Comparison of ENCODE assay signal across 24 cellular contexts in the genomic region with DNA sequence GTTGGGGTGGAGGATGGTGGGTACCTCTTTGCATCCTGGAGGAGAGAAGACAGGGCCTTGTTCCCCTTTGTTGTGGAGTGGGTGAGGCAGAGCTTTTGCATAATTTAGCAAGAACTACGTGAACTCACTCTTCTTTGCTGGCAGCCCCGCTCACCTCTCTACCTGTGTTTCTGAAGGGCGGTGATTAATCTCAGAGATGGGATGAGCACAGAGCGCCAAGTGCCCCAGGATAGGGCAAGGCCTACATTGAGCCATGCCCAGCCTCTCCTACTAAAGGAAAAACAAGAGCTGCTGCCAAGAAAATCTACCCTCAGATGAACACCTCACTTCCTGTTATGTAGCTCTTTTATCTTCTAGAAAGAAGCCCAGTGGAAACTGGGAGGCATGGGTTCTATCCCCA.
A peak's percentile ranks its signal among the peaks of the same experiment; 100 is the strongest.
DNase-seq lines count a peak whose midpoint lies in the region; ATAC-seq, FAIRE-seq and TF ChIP-seq lines count a peak whose summit lies in the region.
"Had no signal": no experiment of that assay in that cellular context is flagged by ENCODE, and none has a peak within 500 bp of the region (broad histone marks: within the 10 kb centered on the region; RNA-seq: fewer than 3 reads in every experiment).

No MANE protein-coding gene starts in this region.

- peaks cover 2% of the 10 kb centered on the region for H3K27me3 ChIP-seq in bronchial epithelial cell (ENCODE audit: control insufficient read depth, insufficient read depth, low read length)
- no peaks in the 10 kb centered on the region for H3K27me3 ChIP-seq in thymus (ENCODE audit: control insufficient read depth, insufficient read depth)
- no peaks in the 10 kb centered on the region for H3K27me3 ChIP-seq in transverse colon
- peaks cover 0 to 4% of the 10 kb centered on the region in 2 donors for H3K27me3 ChIP-seq in aorta (ENCODE audit: control insufficient read depth in 1 of 2, insufficient read depth in 2 of 2, low read length in 1 of 2)
- H3K27me3 ChIP-seq: BLaER1 had no signal

- H3K36me3 ChIP-seq in bronchial epithelial cell (ENCODE audit: control insufficient read depth, insufficient read depth, low read length): no peaks in the 10 kb centered on the region
- H3K36me3 ChIP-seq in thymus (ENCODE audit: control insufficient read depth, insufficient read depth): no peaks in the 10 kb centered on the region
- H3K36me3 ChIP-seq in transverse colon: no peaks in the 10 kb centered on the region
- H3K36me3 ChIP-seq in aorta (ENCODE audit: control insufficient read depth in 1 of 2, insufficient read depth in 2 of 2, low read length in 1 of 2): no peaks in the 10 kb centered on the region
- H3K36me3 ChIP-seq: BLaER1, HAP-1 had no signal

- H3K9me3 ChIP-seq in thymus (ENCODE audit: control insufficient read depth) (no peaks in the 10 kb centered on the region), transverse colon (no peaks in the 10 kb centered on the region), aorta (ENCODE audit: control insufficient read depth, low read length) (peaks cover 4% of the 10 kb centered on the region)
- H3K9me3 ChIP-seq: A549, BLaER1, HAP-1 had no signal

- WGBS in thymus: 83% methylated on average over 4 of the region's 4 CpGs
- WGBS in transverse colon (ENCODE audit: low coverage in 1 of 2), 2 donors: 93% methylated on average over 4 of the region's 4 CpGs; no CpG with 5 or more reads in 1 of the 2 donors
- 95 to 96% methylated on average over 4 of the region's 4 CpGs for WGBS in aorta, 2 donors

- TF ChIP-seq POLR2A in transverse colon (IDR thresholded peaks at IDR 0.05): no peak

- no peak overlapping the region for H3K4me3 ChIP-seq in bronchial epithelial cell (ENCODE audit: low read depth, low read length)
- no peak overlapping the region for H3K4me3 ChIP-seq in thymus (ENCODE audit: low read length)
- no peak overlapping the region for H3K4me3 ChIP-seq in transverse colon
- no peak overlapping the region for H3K4me3 ChIP-seq in aorta (ENCODE audit: low read length in 2 of 2)
- H3K4me3 ChIP-seq: A549, BLaER1, GM23248, HAP-1 had no signal

- intact Hi-C loops in transverse colon (cut with DNase I; ENCODE audit: low total_unique reads) (no loop called here), aorta (cut with DNase I) (no loop called here)

- no peaks in the 10 kb centered on the region for H3K27me3 Mint-ChIP-seq in activated T-cell treated with anti-CD3 and anti-CD28 coated beads, Interleukin-2, amount 50 U/mL, for 4 hours (ENCODE audit: low read depth)
- H3K27me3 Mint-ChIP-seq in stimulated activated naive CD8-positive, alpha-beta T cell treated with anti-CD3 and anti-CD28 coated beads, Interleukin-15, amount 100 ng/mL, for 72 hours: no peaks in the 10 kb centered on the region

- peak overlapping the region in 1 of 2 donors; percentile 60 for H3K27ac Mint-ChIP-seq in stimulated activated naive CD8-positive, alpha-beta T cell treated with anti-CD3 and anti-CD28 coated beads, Interleukin-15, amount 100 ng/mL, for 72 hours

- no peak for FAIRE-seq in bronchial epithelial cell (lab: Jason Lieb, UNC)
- FAIRE-seq: A549, GM12891, GM19239 had no signal

- in situ Hi-C loops in transverse colon (cut with MboI; ENCODE audit: low pct_ligation_motif_present in 1 of 4, low pct_unique_long_range_greater_than_20kb in 1 of 4, low sequenced_read_pairs in 3 of 4): no loop called here

- no peak for TF ChIP-seq EP300 in transverse colon (IDR thresholded peaks at IDR 0.05; ENCODE audit: low read depth)

- H3K9me3 Mint-ChIP-seq in activated T-cell treated with anti-CD3 and anti-CD28 coated beads, Interleukin-2, amount 50 U/mL, for 4 hours: no peaks in the 10 kb centered on the region
- H3K9me3 Mint-ChIP-seq in stimulated activated naive CD8-positive, alpha-beta T cell treated with anti-CD3 and anti-CD28 coated beads, Interleukin-15, amount 100 ng/mL, for 72 hours: peaks cover 0 to 7% of the 10 kb centered on the region in 2 donors
- H3K9me3 Mint-ChIP-seq: CD8-positive, alpha-beta memory T cell had no signal

- peaks cover 13% of the 10 kb centered on the region for H3K4me1 Mint-ChIP-seq in activated T-cell treated with anti-CD3 and anti-CD28 coated beads, Interleukin-2, amount 50 U/mL, for 4 hours (ENCODE audit: low read depth)
- H3K4me1 Mint-ChIP-seq in stimulated activated naive CD8-positive, alpha-beta T cell treated with anti-CD3 and anti-CD28 coated beads, Interleukin-15, amount 100 ng/mL, for 72 hours: peaks cover 17% of the 10 kb centered on the region

- H3K27ac ChIP-seq in thymus (ENCODE audit: low read depth) (peak overlapping the region; percentile 73), transverse colon (no peak overlapping the region), aorta (ENCODE audit: low read depth in 1 of 2, low read length in 2 of 2) (no peak overlapping the region)
- H3K27ac ChIP-seq: A549, BLaER1, GM23248, KMS-11 had no signal

- ATAC-seq in activated T-cell treated with anti-CD3 and anti-CD28 coated beads, Interleukin-2, amount 50 U/mL, for 4 hours: peak; percentile 37 to 48
- ATAC-seq in stimulated activated naive CD8-positive, alpha-beta T cell treated with anti-CD3 and anti-CD28 coated beads, Interleukin-15, Interleukin-2, amounts not matched to agents 100 U/mL and 50 U/mL, for 24 hours: peak; percentile 24
- ATAC-seq in stimulated activated naive CD8-positive, alpha-beta T cell treated with anti-CD3 and anti-CD28 coated beads, Interleukin-15, amount 100 ng/mL, for 72 hours: no peak
- no peak for ATAC-seq in aorta (ENCODE audit: low FRiP score)
- ATAC-seq: A549 had no signal

- TF ChIP-seq CTCF in bronchial epithelial cell (IDR thresholded peaks at IDR 0.05; ENCODE audit: insufficient read depth, low read length, severe bottlenecking): no peak
- TF ChIP-seq CTCF in transverse colon (IDR thresholded peaks at IDR 0.05): no peak

- H3K4me1 ChIP-seq in thymus (ENCODE audit: control insufficient read depth, insufficient read depth, low read length) (peaks cover 8% of the 10 kb centered on the region), transverse colon (no peaks in the 10 kb centered on the region), aorta (ENCODE audit: control insufficient read depth in 1 of 2, insufficient read depth in 2 of 2, low read length in 2 of 2) (no peaks in the 10 kb centered on the region)
- H3K4me1 ChIP-seq: A549, BLaER1, HAP-1 had no signal

- DNase-seq in activated T-cell treated with anti-CD3 and anti-CD28 coated beads, Interleukin-2, amount 50 U/mL, for 4 hours: no peak
- DNase-seq in activated T-cell treated with anti-CD3 and anti-CD28 coated beads for 4 hours (no peak), bronchial epithelial cell (ENCODE audit: low read depth) (peak; percentile 47), transverse colon (no peak), aorta (no peak)
- no peak for DNase-seq in stimulated activated naive CD8-positive, alpha-beta T cell treated with anti-CD3 and anti-CD28 coated beads, Interleukin-15, Interleukin-2, amounts not matched to agents 100 U/mL and 50 U/mL, for 24 hours
- no peak for DNase-seq in stimulated activated naive CD8-positive, alpha-beta T cell treated with anti-CD3 and anti-CD28 coated beads, Interleukin-15, amount 100 ng/mL, for 72 hours
- DNase-seq: DMS53, EL, GM23248, NCI-H1417, NCI-H187 treated with DMSO at 0.1 percent for 48 hours, NCI-H2227 treated with DMSO at 0.1 percent for 48 hours, NCI-H510A treated with DMSO at 0.1 percent for 48 hours, NCI-H774, OCI-M1 had no signal

- H3K36me3 Mint-ChIP-seq in activated T-cell treated with anti-CD3 and anti-CD28 coated beads, Interleukin-2, amount 50 U/mL, for 4 hours (ENCODE audit: insufficient read depth): no peaks in the 10 kb centered on the region

- H3K4me3 Mint-ChIP-seq in activated T-cell treated with anti-CD3 and anti-CD28 coated beads, Interleukin-2, amount 50 U/mL, for 4 hours: no peak overlapping the region
- H3K4me3 Mint-ChIP-seq in stimulated activated naive CD8-positive, alpha-beta T cell treated with anti-CD3 and anti-CD28 coated beads, Interleukin-15, amount 100 ng/mL, for 72 hours: no peak overlapping the region
- H3K4me3 Mint-ChIP-seq: CD8-positive, alpha-beta memory T cell had no signal

Comparison
In these comparisons a context has a peak if more than half of its experiments do, and no peak if none do; other contexts are left out.
1. ATAC-seq: peak in activated T-cell treated with anti-CD3 and anti-CD28 coated beads, Interleukin-2, amount 50 U/mL, for 4 hours (2 of 2) and stimulated activated naive CD8-positive, alpha-beta T cell treated with anti-CD3 and anti-CD28 coated beads, Interleukin-15, Interleukin-2, amounts not matched to agents 100 U/mL and 50 U/mL, for 24 hours (single experiment); none in stimulated activated naive CD8-positive, alpha-beta T cell treated with anti-CD3 and anti-CD28 coated beads, Interleukin-15, amount 100 ng/mL, for 72 hours (single experiment) and aorta (single experiment).